Comparison of ENCODE assay signal across 19 cellular contexts in the genomic region with DNA sequence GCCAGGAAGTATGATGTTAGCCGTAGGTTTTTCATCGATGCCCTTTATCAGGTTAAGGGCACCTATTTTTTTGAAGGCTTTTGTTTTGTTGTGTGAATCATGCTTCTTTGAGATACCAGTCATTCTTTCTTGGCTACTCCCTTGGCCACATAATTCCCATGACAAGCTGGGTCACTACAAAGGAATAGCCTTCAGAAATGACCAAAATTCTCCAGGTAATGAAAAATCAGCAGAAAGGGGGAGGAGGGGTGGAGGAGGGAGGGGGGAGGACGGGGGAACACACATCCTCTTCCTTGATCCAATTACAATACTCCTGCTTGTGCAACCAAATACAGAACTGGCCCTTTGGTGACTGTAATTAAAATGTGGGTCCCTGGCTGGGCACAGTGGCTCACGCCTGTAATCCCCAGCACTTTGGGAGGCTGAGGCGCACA. TPM values are rescaled to one million over a fixed set of nuclear protein-coding genes. Genes with fewer than 3 reads are reported as not detected.
DNase-seq lines count a peak whose midpoint lies in the region; ATAC-seq and TF ChIP-seq lines count a peak whose summit lies in the region.
"Had no signal": no experiment of that assay in that cellular context is flagged by ENCODE, and none has a peak within 500 bp of the region (broad histone marks: within the 10 kb centered on the region; RNA-seq: fewer than 3 reads in every experiment).

No MANE protein-coding gene starts in this region.

- TF ChIP-seq EP300 in gastroesophageal sphincter (IDR thresholded peaks at IDR 0.05) = no peak

- peak; percentile 77 for ATAC-seq in RWPE2 (ENCODE audit: low read depth)
- no peak for ATAC-seq in gastroesophageal sphincter
- no peak for ATAC-seq in HG03342 (IDR thresholded peaks at IDR 0.05; ENCODE audit: unreplicated experiment)
- no peak for ATAC-seq in HG03457 (IDR thresholded peaks at IDR 0.05; ENCODE audit: unreplicated experiment)

- H3K27ac ChIP-seq in RWPE2 (ENCODE audit: poor library complexity, severe bottlenecking) (peak overlapping the region; percentile 99), gastroesophageal sphincter (no peak overlapping the region)
- H3K27ac ChIP-seq: heart right ventricle, KMS-11, pancreas, skin epidermis, WERI-Rb-1 had no signal

- TF ChIP-seq POLR2A in gastroesophageal sphincter (IDR thresholded peaks at IDR 0.05) = no peak

- no peaks in the 10 kb centered on the region for H3K27me3 ChIP-seq in RWPE2 (ENCODE audit: insufficient read depth, poor library complexity, severe bottlenecking)
- H3K27me3 ChIP-seq in gastroesophageal sphincter = no peaks in the 10 kb centered on the region
- H3K27me3 ChIP-seq: heart right ventricle, pancreas, tibial artery had no signal

- H3K9me3 ChIP-seq in RWPE2 (ENCODE audit: severe bottlenecking) = no peaks in the 10 kb centered on the region
- peaks cover 0 to 5% (median 0%) of the 10 kb centered on the region in 3 donors for H3K9me3 ChIP-seq in gastroesophageal sphincter
- H3K9me3 ChIP-seq: pancreas, tibial artery had no signal

- H3K36me3 ChIP-seq in RWPE2 (ENCODE audit: low read depth) (no peaks in the 10 kb centered on the region), gastroesophageal sphincter (no peaks in the 10 kb centered on the region)
- H3K36me3 ChIP-seq: heart right ventricle, pancreas, tibial artery, WERI-Rb-1 had no signal

- DNase-seq in A172 (ENCODE audit: low spot score) (peak; percentile 89), HS-27A (ENCODE audit: low read depth) (peak; percentile 79), RWPE2 (ENCODE audit: low spot score) (peak; percentile 78), foreskin fibroblast (peak; percentile 59 to 68), D341Med (ENCODE audit: low spot score) (no peak)
- DNase-seq: activated CD8-positive, alpha-beta memory T cell treated with anti-CD3 and anti-CD28 coated beads for 24 hours; amniotic stem cell; erythroblast; heart right ventricle; NCI-H1436 treated with DMSO at 0.1 percent for 48 hours; pancreas had no signal

- H3K4me1 ChIP-seq in RWPE2 (ENCODE audit: insufficient read depth, poor library complexity, severe bottlenecking) (peaks cover 39% of the 10 kb centered on the region), gastroesophageal sphincter (peaks cover 0 to 11% (median 0%) of the 10 kb centered on the region in 3 donors)
- H3K4me1 ChIP-seq: pancreas had no signal

- H3K4me3 ChIP-seq in RWPE2 (ENCODE audit: severe bottlenecking) (no peak overlapping the region), foreskin fibroblast (ENCODE audit: low read depth in 1 of 2, low read length in 2 of 2) (no peak overlapping the region), gastroesophageal sphincter (no peak overlapping the region)
- H3K4me3 ChIP-seq: heart right ventricle, pancreas, skin epidermis, tibial artery had no signal

- 74% methylated on average over 3 of the region's 5 CpGs; no CpG with 5 or more reads in 1 of the 2 donors for WGBS in gastroesophageal sphincter (ENCODE audit: low coverage in 1 of 2), 2 donors

- TF ChIP-seq CTCF in RWPE2 (IDR thresholded peaks at IDR 0.05; ENCODE audit: poor library complexity, severe bottlenecking) = no peak
- TF ChIP-seq CTCF in foreskin fibroblast (IDR thresholded peaks at IDR 0.05; ENCODE audit: low read depth, low read length) = no peak
- no peak for TF ChIP-seq CTCF in gastroesophageal sphincter (IDR thresholded peaks at IDR 0.05)

RNA-seq across cellular contexts. Expression of a gene that starts 21.7 kb away (rescaled TPM):
- total RNA-seq in A172 (2014; rRNA removed; shearing (Covaris generic)) = 13.9 and 27.0 TPM in 2 replicates
- total RNA-seq in gastroesophageal sphincter = 100 to 1,000 TPM; 163 to 385 (median 188) TPM
- total RNA-seq: OCI-LY7 had no signal
